In the genomic region with DNA sequence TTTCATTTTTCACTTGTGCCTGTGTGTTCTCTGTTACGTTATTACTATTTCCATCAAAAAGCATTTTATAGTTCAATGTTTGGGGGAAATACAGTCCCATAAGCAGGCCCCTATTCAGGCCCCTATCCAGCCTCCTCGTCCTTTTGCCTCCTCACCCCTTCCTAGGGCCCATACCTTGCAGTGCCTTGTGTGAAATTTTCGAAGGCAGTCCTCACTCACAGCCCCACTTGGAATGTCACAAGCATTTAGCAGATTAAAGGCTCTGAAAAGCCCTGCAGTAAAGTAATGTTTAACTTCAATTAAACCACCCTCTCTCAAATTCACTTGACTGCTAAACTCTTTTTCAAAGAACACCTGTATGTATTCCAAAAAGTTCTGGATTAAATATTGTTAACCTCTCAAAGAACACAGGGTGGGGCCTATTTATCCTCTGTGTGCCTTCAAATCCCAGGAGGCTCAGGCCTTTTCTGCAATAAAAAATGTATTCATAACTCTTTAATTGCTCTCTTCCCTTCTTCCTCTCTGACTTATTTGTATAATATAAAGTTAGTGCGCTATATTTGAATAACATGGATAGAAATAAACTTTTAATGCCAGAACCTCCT, we compare ENCODE assay signal across 20 cellular contexts.
"Had no signal": no experiment of that assay in that cellular context is flagged by ENCODE, and none has a peak within 500 bp of the region (broad histone marks: within the 10 kb centered on the region; RNA-seq: fewer than 3 reads in every experiment).

No MANE protein-coding gene starts in this region.

- H3K4me1 Mint-ChIP-seq: activated CD4-positive, alpha-beta memory T cell treated with anti-CD3 and anti-CD28 coated beads, Interleukin-2, amount 10 ng/mL, durations not matched to agents 7 days and 5 days; activated CD4-positive, alpha-beta T cell treated with anti-CD3 and anti-CD28 coated beads for 36 hours; activated CD8-positive, alpha-beta memory T cell treated with anti-CD3 and anti-CD28 coated beads, Interleukin-2, amount 10 ng/mL, durations not matched to agents 7 days and 5 days; brain; stimulated activated effector memory CD8-positive, alpha-beta T cell treated with anti-CD3 and anti-CD28 coated beads, Interleukin-12 subunit alpha, Interleukin-12 subunit beta, amount 100 ng/mL, for 72 hours had no signal

- H3K9me3 ChIP-seq: neutrophil, stomach had no signal

- H3K27ac Mint-ChIP-seq: activated CD4-positive, alpha-beta memory T cell treated with anti-CD3 and anti-CD28 coated beads, Interleukin-2, amount 10 ng/mL, durations not matched to agents 7 days and 5 days; activated CD4-positive, alpha-beta T cell treated with anti-CD3 and anti-CD28 coated beads for 36 hours; activated CD8-positive, alpha-beta memory T cell treated with anti-CD3 and anti-CD28 coated beads, Interleukin-2, amount 10 ng/mL, durations not matched to agents 7 days and 5 days; brain; endodermal cell; natural killer cell treated with Interleukin-12 subunit alpha and Interleukin-12 subunit beta and Interleukin-15 and Interleukin-18, amount 100 ng/mL, for 72 hours; stimulated activated effector memory CD8-positive, alpha-beta T cell treated with anti-CD3 and anti-CD28 coated beads, Interleukin-12 subunit alpha, Interleukin-12 subunit beta, amount 100 ng/mL, for 72 hours; T-helper 2 cell treated with Interferon-gamma antibody and Interleukin-4, amounts not matched to agents 5 μg/mL and 100 μg/mL, for 36 hours had no signal

- H3K4me3 Mint-ChIP-seq: activated CD4-positive, alpha-beta memory T cell treated with anti-CD3 and anti-CD28 coated beads, Interleukin-2, amount 10 ng/mL, durations not matched to agents 7 days and 5 days; activated CD4-positive, alpha-beta T cell treated with anti-CD3 and anti-CD28 coated beads for 36 hours; activated CD8-positive, alpha-beta memory T cell treated with anti-CD3 and anti-CD28 coated beads, Interleukin-2, amount 10 ng/mL, durations not matched to agents 7 days and 5 days; activated naive CD4-positive, alpha-beta T cell treated with anti-CD3 and anti-CD28 coated beads for 36 hours; brain; endodermal cell; natural killer cell treated with Interleukin-12 subunit alpha and Interleukin-12 subunit beta and Interleukin-15 and Interleukin-18, amount 100 ng/mL, for 72 hours; stimulated activated effector memory CD8-positive, alpha-beta T cell treated with anti-CD3 and anti-CD28 coated beads, Interleukin-12 subunit alpha, Interleukin-12 subunit beta, amount 100 ng/mL, for 72 hours; T-helper 2 cell treated with Interferon-gamma antibody and Interleukin-4, amounts not matched to agents 5 μg/mL and 100 μg/mL, for 36 hours had no signal

- H3K4me3 ChIP-seq: stomach had no signal

- H3K27ac ChIP-seq: neutrophil, parathyroid adenoma, stomach had no signal

- ATAC-seq: activated CD4-positive, alpha-beta T cell treated with anti-CD3 and anti-CD28 coated beads for 36 hours; activated CD8-positive, alpha-beta memory T cell treated with anti-CD3 and anti-CD28 coated beads, Interleukin-2, amount 10 ng/mL, durations not matched to agents 7 days and 5 days; natural killer cell treated with Interleukin-12 subunit alpha and Interleukin-12 subunit beta and Interleukin-15 and Interleukin-18, amount 100 ng/mL, for 72 hours; sciatic nerve; stimulated activated effector memory CD8-positive, alpha-beta T cell treated with anti-CD3 and anti-CD28 coated beads, Interleukin-12 subunit alpha, Interleukin-12 subunit beta, amount 100 ng/mL, for 72 hours had no signal

- H3K27me3 Mint-ChIP-seq: activated CD4-positive, alpha-beta memory T cell treated with anti-CD3 and anti-CD28 coated beads, Interleukin-2, amount 10 ng/mL, durations not matched to agents 7 days and 5 days; activated CD4-positive, alpha-beta T cell treated with anti-CD3 and anti-CD28 coated beads for 36 hours; activated CD8-positive, alpha-beta memory T cell treated with anti-CD3 and anti-CD28 coated beads, Interleukin-2, amount 10 ng/mL, durations not matched to agents 7 days and 5 days; natural killer cell treated with Interleukin-12 subunit alpha and Interleukin-12 subunit beta and Interleukin-15 and Interleukin-18, amount 100 ng/mL, for 72 hours had no signal

- H3K4me1 ChIP-seq: parathyroid adenoma, stomach had no signal

- H3K27me3 ChIP-seq: neutrophil had no signal

- H2AFZ ChIP-seq: parathyroid adenoma had no signal

- H3K36me3 ChIP-seq: neutrophil, stomach had no signal

- H3K79me2 ChIP-seq: parathyroid adenoma had no signal

- H3K36me3 Mint-ChIP-seq: activated CD8-positive, alpha-beta memory T cell treated with anti-CD3 and anti-CD28 coated beads, Interleukin-2, amount 10 ng/mL, durations not matched to agents 7 days and 5 days; brain; natural killer cell treated with Interleukin-12 subunit alpha and Interleukin-12 subunit beta and Interleukin-15 and Interleukin-18, amount 100 ng/mL, for 72 hours; stimulated activated effector memory CD8-positive, alpha-beta T cell treated with anti-CD3 and anti-CD28 coated beads, Interleukin-12 subunit alpha, Interleukin-12 subunit beta, amount 100 ng/mL, for 72 hours had no signal

- H3K9me3 Mint-ChIP-seq: activated CD4-positive, alpha-beta memory T cell treated with anti-CD3 and anti-CD28 coated beads, Interleukin-2, amount 10 ng/mL, durations not matched to agents 7 days and 5 days; brain; endodermal cell; natural killer cell treated with Interleukin-12 subunit alpha and Interleukin-12 subunit beta and Interleukin-15 and Interleukin-18, amount 100 ng/mL, for 72 hours; T-helper 2 cell treated with Interferon-gamma antibody and Interleukin-4, amounts not matched to agents 5 μg/mL and 100 μg/mL, for 36 hours had no signal

- H3K9ac ChIP-seq: parathyroid adenoma had no signal

- DNase-seq: activated CD4-positive, alpha-beta memory T cell treated with anti-CD3 and anti-CD28 coated beads, Interleukin-2, amount 10 ng/mL, durations not matched to agents 7 days and 5 days; activated CD4-positive, alpha-beta T cell treated with anti-CD3 and anti-CD28 coated beads for 36 hours; activated CD8-positive, alpha-beta memory T cell treated with anti-CD3 and anti-CD28 coated beads, Interleukin-2, amount 10 ng/mL, durations not matched to agents 7 days and 5 days; activated naive CD4-positive, alpha-beta T cell treated with anti-CD3 and anti-CD28 coated beads for 36 hours; central memory CD4-positive, alpha-beta T cell; endodermal cell; erythroblast; foreskin melanocyte; hypothalamus; kidney; stimulated activated CD4-positive, alpha-beta T cell treated with anti-CD3 and anti-CD28 coated beads, Interleukin-4, amount 100 ng/mL, for 24 hours; stomach; trophoblast cell had no signal
